8 cellular contexts compared by ENCODE assay signal in genomic region chr16:87492241-87492635, GRCh38. TPM values are rescaled to one million over a fixed set of nuclear protein-coding genes. Genes with fewer than 3 reads are reported as not detected.
A peak's percentile ranks its signal among the peaks of the same experiment; 100 is the strongest.
DNase-seq lines count a peak whose midpoint lies in the region; ATAC-seq and TF ChIP-seq lines count a peak whose summit lies in the region.

No MANE protein-coding gene starts in this region.

- POLR2A ChIA-PET in PC-9 (lab: Charles Lee; ENCODE audit: unreplicated experiment) (no interaction called here), GM10248 (lab: Yijun Ruan, JAX) (no interaction called here)

- intact Hi-C loops in PC-9 (cut with micrococcal nuclease; ENCODE audit: unreplicated experiment) (no loop called here), esophagus muscularis mucosa (cut with DNase I) (loop anchor here (2.0 to 5.0 kb wide), 2 partner anchors 40 to 99 kb away; partner anchors contain the start of gene MAP1LC3B), psoas muscle (cut with DNase I) (no loop called here)

- H3K4me3 ChIP-seq in DOHH2 (ENCODE audit: low read length) (peak overlapping the region; percentile 59), PC-9 (peak overlapping the region; percentile 55; the same call in 1 of the 2 replicates), esophagus muscularis mucosa (peak overlapping the region; percentile 57 to 75 (median 64)), psoas muscle (peak overlapping the region; percentile 70)

- H3K79me2 ChIP-seq in DOHH2 (ENCODE audit: control insufficient read depth, low read length), result peaks cover 41% of the 10 kb centered on the region
- peaks cover 41% of the 10 kb centered on the region for H3K79me2 ChIP-seq in PC-9 (ENCODE audit: low read depth)

- H3F3A ChIP-seq in DOHH2 (ENCODE audit: control insufficient read depth, insufficient read depth), result no peaks in the 10 kb centered on the region
- no peaks in the 10 kb centered on the region for H3F3A ChIP-seq in PC-9 (ENCODE audit: insufficient read depth, low read depth)

- BruUV-seq in PC-9 (replicated peaks; lab: Mats Ljungman, UMichigan), result no TSS peak

- CTCF ChIA-PET in PC-9 (lab: Charles Lee), result interaction anchor here (0.6 kb wide), 1 partner anchor 126 kb away, joined by 3 read pairs; no protein-coding TSS in a partner anchor
- CTCF ChIA-PET in GM10248 (lab: Yijun Ruan, JAX), result no interaction called here

- no peak overlapping the region for H3K27ac ChIP-seq in DOHH2 (ENCODE audit: low read depth, low read length)
- H3K27ac ChIP-seq in PC-9, result no peak overlapping the region
- peak overlapping the region; percentile 58 to 86 (median 76) for H3K27ac ChIP-seq in esophagus muscularis mucosa (replicated peaks in 1 of 4)
- peak overlapping the region; percentile 69 for H3K27ac ChIP-seq in psoas muscle

- TF ChIP-seq CTCF in DOHH2 (IDR thresholded peaks at IDR 0.05; ENCODE audit: low read depth, low read length, poor library complexity, severe bottlenecking), result no peak
- TF ChIP-seq CTCF in PC-9 (conservative IDR thresholded peaks at IDR 0.05), result no peak
- no peak for TF ChIP-seq CTCF in esophagus muscularis mucosa (IDR thresholded peaks at IDR 0.05)
- TF ChIP-seq CTCF in psoas muscle (IDR thresholded peaks at IDR 0.05), result no peak
- TF ChIP-seq CTCF in GM10248 (IDR thresholded peaks at IDR 0.05; ENCODE audit: control extremely low read depth, extremely low read depth, low read depth, missing control alignments), result no peak

- H3K9me3 ChIP-seq in DOHH2 (ENCODE audit: control insufficient read depth, insufficient read depth, low read length) (no peaks in the 10 kb centered on the region), PC-9 (ENCODE audit: insufficient read depth, low read depth) (no peaks in the 10 kb centered on the region), esophagus muscularis mucosa (no peaks in the 10 kb centered on the region), psoas muscle (no peaks in the 10 kb centered on the region)

- WGBS in esophagus muscularis mucosa, result no CpG with 5 or more reads among the region's 88 CpGs
- 0 to 1% (median 0%) methylated on average over 3 to 84 of the region's 88 CpGs for WGBS in psoas muscle, 3 donors

- TF ChIP-seq POLR2A in esophagus muscularis mucosa (IDR thresholded peaks at IDR 0.05; ENCODE audit: low read depth), result no peak

- no peak for DNase-seq in PC-9
- no peak for DNase-seq in esophagus muscularis mucosa (ENCODE audit: extremely low spot score)
- no peak for DNase-seq in psoas muscle
- DNase-seq in dermis blood vessel endothelial cell, result no peak
- no peak for DNase-seq in GM10248 (ENCODE audit: extremely low spot score)
- no peak for DNase-seq in DMS53 (lab: John Stamatoyannopoulos, UW)

- no peaks in the 10 kb centered on the region for H3K9me2 ChIP-seq in DOHH2 (replicated peaks; ENCODE audit: control insufficient read depth, low read length)
- H3K9me2 ChIP-seq in PC-9 (ENCODE audit: insufficient read depth), result no peaks in the 10 kb centered on the region

- H3K27me3 ChIP-seq in DOHH2 (ENCODE audit: control insufficient read depth, low read length), result no peaks in the 10 kb centered on the region
- H3K27me3 ChIP-seq in PC-9 (ENCODE audit: insufficient read depth, low read depth), result no peaks in the 10 kb centered on the region
- H3K27me3 ChIP-seq in esophagus muscularis mucosa, result no peaks in the 10 kb centered on the region
- no peaks in the 10 kb centered on the region for H3K27me3 ChIP-seq in psoas muscle (ENCODE audit: insufficient read depth in 3 of 3, low read length in 2 of 3)

- no peak for TF ChIP-seq EP300 in esophagus muscularis mucosa (IDR thresholded peaks at IDR 0.05)

- H4K20me1 ChIP-seq in DOHH2 (ENCODE audit: control insufficient read depth, insufficient read depth, low read depth, low read length) (no peaks in the 10 kb centered on the region), PC-9 (ENCODE audit: insufficient read depth) (peaks cover 10% of the 10 kb centered on the region; the same call in 1 of the 2 replicates)

- ATAC-seq in psoas muscle (no peak), GM18873 (IDR thresholded peaks at IDR 0.05; ENCODE audit: low FRiP score, unreplicated experiment) (no peak)

- H3K4me1 ChIP-seq in DOHH2 (ENCODE audit: control insufficient read depth, low read length), result peaks cover 16% of the 10 kb centered on the region
- peaks cover 12% of the 10 kb centered on the region; the same call in 1 of the 2 replicates for H3K4me1 ChIP-seq in PC-9 (replicated peaks; ENCODE audit: insufficient read depth)
- H3K4me1 ChIP-seq in esophagus muscularis mucosa, result peaks cover 50 to 56% (median 55%) of the 10 kb centered on the region in 4 donors
- H3K4me1 ChIP-seq in psoas muscle, result peaks cover 30% of the 10 kb centered on the region

- H2AFZ ChIP-seq in PC-9, result no peak overlapping the region

- H3K4me2 ChIP-seq in DOHH2 (ENCODE audit: low read length) (no peak overlapping the region; the same call in 1 of the 2 replicates), PC-9 (peak overlapping the region; percentile 82)

- H3K36me3 ChIP-seq in DOHH2 (ENCODE audit: control insufficient read depth, low read length), result no peaks in the 10 kb centered on the region
- no peaks in the 10 kb centered on the region for H3K36me3 ChIP-seq in PC-9 (ENCODE audit: low read depth)
- H3K36me3 ChIP-seq in esophagus muscularis mucosa, result no peaks in the 10 kb centered on the region
- no peaks in the 10 kb centered on the region for H3K36me3 ChIP-seq in psoas muscle (ENCODE audit: insufficient read depth in 1 of 2, low read depth in 1 of 2)

RNA-seq across cellular contexts. Expression of gene ZCCHC14, which starts 0.6 kb away (rescaled TPM):
- total RNA-seq in PC-9 (2021) (17.9 and 19.2 TPM in 2 replicates), esophagus muscularis mucosa (10 to 100 TPM; 12.9 to 24.7 (median 18.6) TPM), psoas muscle (10 to 100 TPM; 14.6 to 17.3 (median 15.8) TPM), dermis blood vessel endothelial cell (7.5 and 12.5 TPM in 2 replicates)
- polyA plus RNA-seq in psoas muscle, result 10 to 100 TPM in 1 of 3 donors, 1 to 10 TPM in 2; 5.8 to 12.1 (median 6.0) TPM

Comparison
In these comparisons a context has a peak if more than half of its experiments do, and no peak if none do; other contexts are left out.
1. H3K27ac ChIP-seq: peak in esophagus muscularis mucosa (4 of 4) and psoas muscle (single experiment); none in DOHH2 (single experiment) and PC-9 (single experiment).
2. Peak in every context shown above with its lines, with median percentiles within 50 percentile points of each other: H3K4me3 ChIP-seq.